In genomic region chr1:1505366-1505798, GRCh38 we compare ENCODE assay signal across 8 cellular contexts. TPM values are rescaled to one million over a fixed set of nuclear protein-coding genes. Genes with fewer than 3 reads are reported as not detected.
DNase-seq lines count a peak whose midpoint lies in the region; TF ChIP-seq lines count a peak whose summit lies in the region.
"Not testable (repeated sequence)": the region's sequence is repeated elsewhere in the genome, so short reads cannot be mapped to it uniquely, and the experiment has no call there.

No MANE protein-coding gene starts in this region.

- H3K27ac ChIP-seq in VCaP, result peak overlapping the region; percentile 88
- H3K27ac ChIP-seq in vagina, result peak overlapping the region; percentile 81

- not testable (repeated sequence) for H3K36me3 Mint-ChIP-seq in osteocyte (ENCODE audit: unreplicated experiment)

- H3K27me3 Mint-ChIP-seq in osteocyte (ENCODE audit: unreplicated experiment), result not testable (repeated sequence)

- H3K27me3 ChIP-seq in iPS-15b (ENCODE audit: control insufficient read depth, insufficient read depth, low read length); vagina: not testable (repeated sequence)

- H3K9me3 Mint-ChIP-seq in osteocyte (ENCODE audit: unreplicated experiment), result not testable (repeated sequence)

- H3K4me3 ChIP-seq in cardiac fibroblast (replicated peaks in 1 of 2; ENCODE audit: low read depth in 2 of 2, low read length in 2 of 2), result not testable (repeated sequence)
- H3K4me3 ChIP-seq in iPS-15b (ENCODE audit: low read depth, low read length), result peak overlapping the region; percentile 13
- H3K4me3 ChIP-seq in vagina, result peak overlapping the region in 1 of 2 donors; percentile 15

- TF ChIP-seq POLR2A in vagina (IDR thresholded peaks at IDR 0.05), result not testable (repeated sequence)

- not testable (repeated sequence) for H3K4me1 ChIP-seq in ES-I3 (ENCODE audit: insufficient read depth, low read length); iPS-15b (ENCODE audit: control insufficient read depth, insufficient read depth, low read length)
- peaks cover 12% of the 10 kb centered on the region for H3K4me1 ChIP-seq in vagina

- H3K9me3 ChIP-seq in ES-I3 (ENCODE audit: control insufficient read depth, insufficient read depth, low read length); iPS-15b (ENCODE audit: control insufficient read depth, insufficient read depth, low read length); vagina: not testable (repeated sequence)

- not testable (repeated sequence) for H3K36me3 ChIP-seq in ES-I3 (ENCODE audit: insufficient read depth, low read length); iPS-15b (ENCODE audit: control insufficient read depth, insufficient read depth, low read length); vagina

- H3K4me1 Mint-ChIP-seq in osteocyte (ENCODE audit: unreplicated experiment), result not testable (repeated sequence)

- intact Hi-C loops in vagina (cut with DNase I), result not testable (repeated sequence)

- DNase-seq in HUDEP-2 (lab: John Stamatoyannopoulos, UW; ENCODE audit: unreplicated experiment in 76 of 76) (peak in 60 of 76 experiments; percentile 5 to 70 (median 30)), NCI-H82 (lab: John Stamatoyannopoulos, UW) (peak; percentile 70), cardiac fibroblast (ENCODE audit: low read depth in 2 of 2) (peak in 1 of 2 donors; percentile 14)
- not testable (repeated sequence) for DNase-seq in osteocyte (ENCODE audit: extremely low spot score, unreplicated experiment); vagina (ENCODE audit: extremely low spot score in 2 of 2)

- H3K27ac Mint-ChIP-seq in osteocyte (ENCODE audit: unreplicated experiment), result peak overlapping the region; percentile 98

- peak overlapping the region; percentile 18; the same call in 1 of the 2 replicates for H3K9ac ChIP-seq in ES-I3 (ENCODE audit: low read depth, low read length)
- not testable (repeated sequence) for H3K9ac ChIP-seq in iPS-15b (ENCODE audit: low read depth, low read length)

- TF ChIP-seq CTCF in VCaP (conservative IDR thresholded peaks at IDR 0.05), result peak; percentile 3; the same call in 1 of the 2 replicates
- TF ChIP-seq CTCF in cardiac fibroblast (IDR thresholded peaks at IDR 0.05; ENCODE audit: low read depth, low read length), result peak; percentile 22
- TF ChIP-seq CTCF in osteocyte (IDR thresholded peaks at IDR 0.05), result peak; percentile 44
- TF ChIP-seq CTCF in vagina (IDR thresholded peaks at IDR 0.05), result peak in 1 of 3 experiments; percentile 42

- peak overlapping the region; percentile 66 for H3K4me3 Mint-ChIP-seq in osteocyte (ENCODE audit: unreplicated experiment)

RNA-seq across cellular contexts. Expression of gene ATAD3A, which starts 6.6 kb away (rescaled TPM):
- 30.0 and 31.7 TPM in 2 replicates for total RNA-seq in osteocyte
- 21.9 TPM for total RNA-seq in vagina

RNA-seq across cellular contexts. Expression of gene ATAD3B, which starts 33.8 kb away (rescaled TPM):
- 26.9 and 28.6 TPM in 2 replicates for total RNA-seq in osteocyte
- 17.7 TPM for total RNA-seq in vagina

RNA-seq across cellular contexts. Expression of gene TMEM240, which starts 35.0 kb away (rescaled TPM):
- 12.4 and 16.6 TPM in 2 replicates for total RNA-seq in osteocyte
- 3.9 TPM for total RNA-seq in vagina

RNA-seq across cellular contexts. Expression of gene ATAD3C, which starts 55.9 kb away (rescaled TPM):
- total RNA-seq in osteocyte (0.27 and 0.44 TPM in 2 replicates), vagina (not detected)
